8 cellular contexts compared by ENCODE assay signal in genomic region chr1:151198254-151199127, GRCh38. TPM values are rescaled to one million over a fixed set of nuclear protein-coding genes. Genes with fewer than 3 reads are reported as not detected.
A peak's percentile ranks its signal among the peaks of the same experiment; 100 is the strongest.
DNase-seq lines count a peak whose midpoint lies in the region; ATAC-seq and TF ChIP-seq lines count a peak whose summit lies in the region.

Gene PIP5K1A, plus strand, starts transcription at chr1:151198552. Its CDS starts 445 bp downstream, at chr1:151198997.

- H3K9me3 ChIP-seq in Karpas-422 (ENCODE audit: low read length) (no peaks in the 10 kb centered on the region), esophagus squamous epithelium (no peaks in the 10 kb centered on the region)

- H3K27ac ChIP-seq in Karpas-422 (ENCODE audit: low read length) (peak within 1 kb of the TSS; percentile 72), esophagus squamous epithelium (peak within 1 kb of the TSS; percentile 88 to 97 (median 96))

- peak within 1 kb of the TSS; percentile 8; the same call in 1 of the 2 replicates for H2AFZ ChIP-seq in Karpas-422 (ENCODE audit: low read length)

- ATAC-seq in GM21786 (IDR thresholded peaks at IDR 0.05; ENCODE audit: unreplicated experiment): peak; percentile 86

- H3K79me2 ChIP-seq in Karpas-422 (ENCODE audit: low read length): peaks cover 50% of the 10 kb centered on the region

- TF ChIP-seq CTCF in esophagus squamous epithelium (IDR thresholded peaks at IDR 0.05): peak in 2 of 6 experiments; percentile 7 to 43

- H3K9me2 ChIP-seq in Karpas-422 (replicated peaks; ENCODE audit: insufficient read depth, low read length): no peaks in the 10 kb centered on the region

- H3K36me3 ChIP-seq in Karpas-422 (ENCODE audit: insufficient read depth, low read length): peaks cover 20% of the 10 kb centered on the region; the same call in 1 of the 2 replicates
- H3K36me3 ChIP-seq in esophagus squamous epithelium: peaks cover 0 to 13% (median 5%) of the 10 kb centered on the region in 3 donors

- peak; percentile 95 for DNase-seq in DMS79 (lab: John Stamatoyannopoulos, UW)
- DNase-seq in Karpas-422: peak; percentile 99
- DNase-seq in RKO (ENCODE audit: low spot score): peak; percentile 98
- DNase-seq in activated T-helper 1 cell treated with Interleukin-2 at 50 U/mL for 16 hours (ENCODE audit: low read depth): peak; percentile 96
- DNase-seq in esophagus squamous epithelium (lab: John Stamatoyannopoulos, UW): peak; percentile 96
- DNase-seq in myocyte (ENCODE audit: low read depth): peak; percentile 100
- peak; percentile 95 to 99 for DNase-seq in stimulated activated CD8-positive, alpha-beta memory T cell treated with anti-CD3 and anti-CD28 coated beads, Interleukin-7, amount 100 ng/mL, for 48 hours (ENCODE audit: extremely low read depth in 1 of 2, low read depth in 1 of 2)

- peak within 1 kb of the TSS; percentile 100 for H3K4me2 ChIP-seq in Karpas-422 (ENCODE audit: low read depth, low read length, poor library complexity, severe bottlenecking)

- no peaks in the 10 kb centered on the region for H3K27me3 ChIP-seq in Karpas-422 (ENCODE audit: low read length)
- no peaks in the 10 kb centered on the region for H3K27me3 ChIP-seq in esophagus squamous epithelium

- TF ChIP-seq POLR2A in esophagus squamous epithelium (IDR thresholded peaks at IDR 0.05): peak in 3 of 4 donors; percentile 87 to 93 (median 92)

- H3K4me1 ChIP-seq in Karpas-422 (ENCODE audit: low read length) (peaks cover 31% of the 10 kb centered on the region), esophagus squamous epithelium (peaks cover 7 to 80% (median 35%) of the 10 kb centered on the region in 3 donors)

- H3K4me3 ChIP-seq in Karpas-422 (ENCODE audit: low read length): peak within 1 kb of the TSS; percentile 94
- H3K4me3 ChIP-seq in esophagus squamous epithelium: peak within 1 kb of the TSS; percentile 67 to 89 (median 83)

- intact Hi-C loops in esophagus squamous epithelium (cut with DNase I): loop anchor here (5.0 kb wide), 1 partner anchor 54 kb away; the partner anchor contains the start of gene PSMD4

- WGBS in esophagus squamous epithelium, 2 donors: 0% methylated on average over 39 to 42 of the region's 60 CpGs

- H3K9ac ChIP-seq in Karpas-422 (ENCODE audit: low read length): peak within 1 kb of the TSS; percentile 82

- H4K20me1 ChIP-seq in Karpas-422 (ENCODE audit: insufficient read depth, low read depth, low read length): peaks cover 28% of the 10 kb centered on the region

RNA-seq across cellular contexts. Expression of gene PIP5K1A, which starts in this region (rescaled TPM):
- total RNA-seq in Karpas-422 (2014; rRNA removed; shearing (Covaris generic); ENCODE audit: low replicate concordance): 72.8 and 75.9 TPM in 2 replicates
- total RNA-seq in esophagus squamous epithelium (10 to 100 TPM; 21.5 to 49.2 (median 36.6) TPM), myocyte (34.2 and 40.4 TPM in 2 replicates)
- 39.2 TPM for polyA plus RNA-seq in myocyte (2012)

Comparison
In these comparisons a context has a peak if more than half of its experiments do, and no peak if none do; other contexts are left out.
1. Peak in every context shown above with its lines: DNase-seq, ATAC-seq, H3K4me3 ChIP-seq and H3K27ac ChIP-seq.